ENCODE assay signal across 9 cellular contexts in the genomic region with DNA sequence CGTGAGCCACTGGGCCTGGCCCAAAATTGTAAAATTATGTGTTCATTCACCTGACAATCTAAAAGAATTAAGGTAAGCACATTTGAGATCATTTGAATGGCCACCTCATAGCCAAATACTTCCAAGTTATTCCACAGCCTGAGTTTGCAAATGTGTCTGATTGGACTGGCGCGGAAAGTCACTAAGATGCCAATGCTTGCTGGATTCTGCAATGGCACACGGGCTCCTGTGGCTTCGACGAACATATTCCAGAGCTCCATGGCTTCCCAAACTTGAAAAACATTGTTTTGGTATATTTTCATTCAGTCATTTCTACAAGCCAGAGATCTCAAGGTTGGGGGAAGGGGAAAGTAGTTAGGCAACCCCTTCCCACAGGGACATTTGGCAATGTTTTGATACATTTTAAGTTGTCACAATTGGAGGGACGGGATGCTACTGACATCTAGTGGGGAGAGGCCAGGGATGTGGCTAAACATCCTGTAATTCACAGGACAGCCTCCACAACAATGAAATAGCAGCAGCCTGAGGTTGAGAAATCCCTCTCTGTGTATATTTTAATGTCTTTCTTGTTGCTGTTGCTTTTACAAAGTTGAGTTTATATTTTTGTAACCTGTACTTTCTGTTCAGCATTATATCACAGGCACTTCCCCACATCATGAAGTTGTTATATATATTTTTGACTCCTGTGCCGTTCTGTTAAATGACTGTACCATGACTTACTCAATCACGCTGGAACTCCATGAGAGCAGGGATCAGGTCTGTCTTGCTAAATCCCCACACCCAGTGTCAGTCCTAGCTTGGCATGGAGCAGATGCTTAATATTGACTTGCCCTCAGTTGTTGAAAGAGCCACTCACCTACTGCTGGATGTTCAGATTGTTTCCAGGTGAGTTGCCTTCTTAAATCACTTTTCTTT. TPM values are rescaled to one million over a fixed set of nuclear protein-coding genes. Genes with fewer than 3 reads are reported as not detected.
DNase-seq lines count a peak whose midpoint lies in the region; ATAC-seq and TF ChIP-seq lines count a peak whose summit lies in the region.
"Had no signal": no experiment of that assay in that cellular context is flagged by ENCODE, and none has a peak within 500 bp of the region (broad histone marks: within the 10 kb centered on the region; RNA-seq: fewer than 3 reads in every experiment).

No MANE protein-coding gene starts in this region.

- H3K27ac ChIP-seq in left ventricle myocardium inferior (replicated peaks) (no peak overlapping the region), sigmoid colon (peak overlapping the region in 1 of 4 donors; percentile 6), suprapubic skin (no peak overlapping the region)

- no peak overlapping the region for H3K4me3 Mint-ChIP-seq in activated naive CD8-positive, alpha-beta T cell treated with anti-CD3 and anti-CD28 coated beads for 36 hours
- H3K4me3 Mint-ChIP-seq: memory B cell had no signal

- peaks cover 5% of the 10 kb centered on the region for H3K27me3 Mint-ChIP-seq in activated naive CD8-positive, alpha-beta T cell treated with anti-CD3 and anti-CD28 coated beads for 36 hours
- H3K27me3 Mint-ChIP-seq: memory B cell had no signal

- no peaks in the 10 kb centered on the region for H3K36me3 Mint-ChIP-seq in activated naive CD8-positive, alpha-beta T cell treated with anti-CD3 and anti-CD28 coated beads for 36 hours

- ATAC-seq in GM18517 (IDR thresholded peaks at IDR 0.05; ENCODE audit: unreplicated experiment) (peak; percentile 66), HG03565 (IDR thresholded peaks at IDR 0.05; ENCODE audit: unreplicated experiment) (peak; percentile 46)

- no peaks in the 10 kb centered on the region for H3K9me3 ChIP-seq in left ventricle myocardium inferior (replicated peaks)
- no peaks in the 10 kb centered on the region for H3K9me3 ChIP-seq in sigmoid colon
- no peaks in the 10 kb centered on the region for H3K9me3 ChIP-seq in suprapubic skin

- TF ChIP-seq EP300 in sigmoid colon (IDR thresholded peaks at IDR 0.05), result no peak
- TF ChIP-seq EP300 in suprapubic skin (IDR thresholded peaks at IDR 0.05), result no peak

- no peaks in the 10 kb centered on the region for H3K9me3 Mint-ChIP-seq in activated naive CD8-positive, alpha-beta T cell treated with anti-CD3 and anti-CD28 coated beads for 36 hours
- H3K9me3 Mint-ChIP-seq: memory B cell had no signal

- no peak overlapping the region for H3K27ac Mint-ChIP-seq in activated naive CD8-positive, alpha-beta T cell treated with anti-CD3 and anti-CD28 coated beads for 36 hours
- H3K27ac Mint-ChIP-seq: memory B cell had no signal

- H3K36me3 ChIP-seq in left ventricle myocardium inferior (peaks cover 15% of the 10 kb centered on the region), sigmoid colon (no peaks in the 10 kb centered on the region), suprapubic skin (no peaks in the 10 kb centered on the region)

- H3K4me3 ChIP-seq in left ventricle myocardium inferior (no peak overlapping the region), sigmoid colon (no peak overlapping the region), suprapubic skin (no peak overlapping the region)

- H3K27me3 ChIP-seq in left ventricle myocardium inferior (ENCODE audit: low read depth) (no peaks in the 10 kb centered on the region), sigmoid colon (no peaks in the 10 kb centered on the region), suprapubic skin (no peaks in the 10 kb centered on the region)

- H3K4me1 Mint-ChIP-seq in activated naive CD8-positive, alpha-beta T cell treated with anti-CD3 and anti-CD28 coated beads for 36 hours, result no peaks in the 10 kb centered on the region
- H3K4me1 Mint-ChIP-seq: memory B cell had no signal

- intact Hi-C loops in left ventricle myocardium inferior (cut with micrococcal nuclease) (no loop called here), sigmoid colon (cut with DNase I) (loop anchor here (1.0 to 5.0 kb wide), 3 partner anchors 74 to 1435 kb away; no protein-coding TSS in a partner anchor)

- H3K4me1 ChIP-seq in left ventricle myocardium inferior (no peaks in the 10 kb centered on the region), sigmoid colon (peaks cover 0 to 5% (median 1%) of the 10 kb centered on the region in 4 donors), suprapubic skin (no peaks in the 10 kb centered on the region)

- 70 to 82% methylated on average over 9 of the region's 9 CpGs for WGBS in sigmoid colon, 2 donors
- 81% methylated on average over 9 of the region's 9 CpGs for WGBS in suprapubic skin

- DNase-seq in AG20443 (ENCODE audit: low spot score) (peak; percentile 65), NOMO-1 treated with DMSO at 0.1 percent for 48 hours (lab: John Stamatoyannopoulos, UW; ENCODE audit: unreplicated experiment) (peak; percentile 52), left ventricle myocardium inferior (no peak), sigmoid colon (no peak), suprapubic skin (ENCODE audit: low spot score in 2 of 2) (no peak)
- peak; percentile 14 for DNase-seq in activated naive CD8-positive, alpha-beta T cell treated with anti-CD3 and anti-CD28 coated beads for 36 hours

- no peak for TF ChIP-seq POLR2A in sigmoid colon (IDR thresholded peaks at IDR 0.05)
- TF ChIP-seq POLR2A in suprapubic skin (IDR thresholded peaks at IDR 0.05), result no peak

- TF ChIP-seq CTCF in left ventricle myocardium inferior (IDR thresholded peaks at IDR 0.05; ENCODE audit: borderline replicate concordance) (peak; percentile 69), sigmoid colon (IDR thresholded peaks at IDR 0.05) (peak; percentile 55 to 72 (median 67)), suprapubic skin (IDR thresholded peaks at IDR 0.05) (peak in 1 of 2 donors; percentile 44)

RNA-seq across cellular contexts. Expression of a gene that starts 56.9 kb away (rescaled TPM):
- total RNA-seq in activated naive CD8-positive, alpha-beta T cell treated with anti-CD3 and anti-CD28 coated beads for 36 hours, result not detected
- 8.9 TPM for total RNA-seq in left ventricle myocardium inferior
- total RNA-seq in sigmoid colon, result 1 to 10 TPM in 3 of 4 donors, under 1 TPM in 1; 0.49 to 1.4 (median 1.1) TPM
- polyA plus RNA-seq in sigmoid colon, result 1 to 10 TPM in 1 of 3 donors, not detected in 2; 1.6 TPM
- under 1 TPM; 0.16 to 0.25 (median 0.23) TPM for total RNA-seq in suprapubic skin

RNA-seq across cellular contexts. Expression of a gene that starts 57.3 kb away (rescaled TPM):
- not detected for total RNA-seq in activated naive CD8-positive, alpha-beta T cell treated with anti-CD3 and anti-CD28 coated beads for 36 hours
- 4.4 TPM for total RNA-seq in left ventricle myocardium inferior
- total RNA-seq in sigmoid colon, result 1 to 10 TPM in 2 of 4 donors, under 1 TPM in 2; 0.68 to 1.6 (median 1.1) TPM
- 1 to 10 TPM in 1 of 3 donors, under 1 TPM in 1, not detected in 1; under 0.01 to 1.0 TPM for polyA plus RNA-seq in sigmoid colon
- 1 to 10 TPM in 1 of 4 donors, under 1 TPM in 2, not detected in 1; 0.26 to 2.2 (median 0.80) TPM for total RNA-seq in suprapubic skin

Comparison
In these comparisons a context has a peak if more than half of its experiments do, and no peak if none do; other contexts are left out.
1. DNase-seq: peak in AG20443 (single experiment), NOMO-1 treated with DMSO at 0.1 percent for 48 hours (single experiment) and activated naive CD8-positive, alpha-beta T cell treated with anti-CD3 and anti-CD28 coated beads for 36 hours (single experiment); none in left ventricle myocardium inferior (single experiment), sigmoid colon (single experiment) and suprapubic skin (0 of 2).